ENCODE assay signal across 8 cellular contexts in the genomic region with DNA sequence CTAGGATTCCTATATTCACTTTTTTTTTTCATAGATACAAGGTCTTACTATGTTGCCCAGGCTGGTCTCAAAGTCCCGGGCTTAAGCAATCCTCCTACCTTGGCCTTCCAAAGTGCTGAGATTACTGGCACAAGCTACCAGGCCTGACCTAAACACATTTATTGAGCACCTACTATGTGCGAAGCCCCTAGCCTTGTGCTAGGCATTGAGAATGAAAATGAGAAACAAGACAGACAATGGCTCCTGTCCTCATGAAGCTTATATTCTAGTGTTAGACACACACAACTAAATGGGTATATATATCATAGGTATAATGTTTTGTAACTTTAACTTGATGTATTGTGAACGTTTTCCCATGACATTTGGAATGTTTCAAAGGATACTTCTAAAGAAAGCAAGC.
"Had no signal": no experiment of that assay in that cellular context is flagged by ENCODE, and none has a peak within 500 bp of the region (broad histone marks: within the 10 kb centered on the region; RNA-seq: fewer than 3 reads in every experiment).

No MANE protein-coding gene starts in this region.

- H3K27ac ChIP-seq: HL-60, KMS-11 had no signal

- FAIRE-seq: HepG2, HTR-8/SVneo had no signal

- H3K4me2 ChIP-seq: KMS-11 had no signal

- H3K9ac ChIP-seq: KMS-11 had no signal

- DNase-seq: IMR-90, Karpas-422, KBM-7, KG1 had no signal

- ATAC-seq: HepG2 had no signal
